Comparison of ENCODE assay signal across 9 cellular contexts in the genomic region with DNA sequence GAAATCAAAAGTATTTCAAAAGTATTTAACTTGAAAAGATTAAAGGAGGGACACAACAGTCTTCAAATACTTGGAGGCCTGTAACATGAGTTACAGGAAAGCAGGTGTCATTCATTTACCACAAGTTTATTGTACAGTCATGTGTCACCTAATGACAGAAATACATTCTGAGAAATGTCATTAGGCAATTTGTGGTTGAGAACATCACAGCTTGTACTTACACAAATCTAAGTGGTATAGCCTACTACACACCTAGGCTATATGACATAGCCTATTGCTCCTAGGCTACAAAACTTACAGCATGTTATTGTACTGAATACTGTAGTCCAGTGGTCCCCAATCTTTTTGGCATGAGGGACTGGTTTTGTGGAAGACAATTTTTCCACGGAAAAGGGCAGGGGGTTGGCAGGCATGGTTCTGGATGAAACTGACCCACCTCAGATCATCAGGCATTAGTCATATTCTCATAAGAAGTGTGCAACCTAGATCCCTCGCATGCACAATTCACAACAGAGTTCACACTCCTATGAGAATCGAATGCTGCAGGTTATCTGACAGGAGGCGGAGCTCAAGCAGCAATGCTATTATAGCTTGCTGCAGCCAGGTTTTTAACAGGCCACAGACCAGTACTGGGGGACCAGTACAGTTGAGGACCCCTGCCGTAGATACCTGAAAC. TPM values are rescaled to one million over a fixed set of nuclear protein-coding genes. Genes with fewer than 3 reads are reported as not detected.
DNase-seq lines count a peak whose midpoint lies in the region; ATAC-seq, FAIRE-seq and TF ChIP-seq lines count a peak whose summit lies in the region.
"Had no signal": no experiment of that assay in that cellular context is flagged by ENCODE, and none has a peak within 500 bp of the region (broad histone marks: within the 10 kb centered on the region; RNA-seq: fewer than 3 reads in every experiment).

No MANE protein-coding gene starts in this region.

- DNase-seq in GM12891 (ENCODE audit: insufficient read length, low spot score) (no peak), colonic mucosa (no peak), suprapubic skin (ENCODE audit: low spot score in 2 of 2) (no peak), medulla oblongata (ENCODE audit: extremely low spot score) (no peak), putamen (ENCODE audit: low spot score) (no peak), hepatic stellate cell (ENCODE audit: low spot score) (no peak)

- TF ChIP-seq CTCF in colonic mucosa (IDR thresholded peaks at IDR 0.05) = no peak
- no peak for TF ChIP-seq CTCF in suprapubic skin (IDR thresholded peaks at IDR 0.05)

- H3K27me3 ChIP-seq in colonic mucosa (no peaks in the 10 kb centered on the region), suprapubic skin (no peaks in the 10 kb centered on the region)

- peak; percentile 77 for FAIRE-seq in GM12891 (lab: Jason Lieb, UNC)
- FAIRE-seq: endothelial cell of umbilical vein had no signal

- H3K9ac ChIP-seq in colonic mucosa (ENCODE audit: low read depth in 2 of 2, low read length in 2 of 2) = no peak overlapping the region

- TF ChIP-seq EP300 in suprapubic skin (IDR thresholded peaks at IDR 0.05) = no peak

- intact Hi-C loops in colonic mucosa (cut with DNase I) = no loop called here

- H3K4me3 Mint-ChIP-seq in IgD-negative memory B cell = peak overlapping the region in 1 of 4 donors; percentile 33

- H3K9me3 ChIP-seq in colonic mucosa = no peaks in the 10 kb centered on the region
- no peaks in the 10 kb centered on the region for H3K9me3 ChIP-seq in suprapubic skin

- no peak overlapping the region for H3K4me3 ChIP-seq in colonic mucosa
- no peak overlapping the region for H3K4me3 ChIP-seq in suprapubic skin

- H3K27ac ChIP-seq in colonic mucosa (peak overlapping the region; percentile 19), suprapubic skin (peak overlapping the region; percentile 27)

- H3K9me3 Mint-ChIP-seq in IgD-negative memory B cell = no peaks in the 10 kb centered on the region

- H3K27me3 Mint-ChIP-seq in IgD-negative memory B cell = no peaks in the 10 kb centered on the region

- peak; percentile 59 for ATAC-seq in GM21528 (IDR thresholded peaks at IDR 0.05; ENCODE audit: low FRiP score, unreplicated experiment)

- H3K4me1 Mint-ChIP-seq in IgD-negative memory B cell = peaks cover 19 to 24% (median 23%) of the 10 kb centered on the region in 3 donors

- WGBS in suprapubic skin = 72% methylated on average over 5 of the region's 5 CpGs

- no peaks in the 10 kb centered on the region for H3K36me3 Mint-ChIP-seq in IgD-negative memory B cell

- H3K4me1 ChIP-seq in colonic mucosa (peaks cover 6% of the 10 kb centered on the region), suprapubic skin (peaks cover 30% of the 10 kb centered on the region)

- TF ChIP-seq POLR2A in GM12891 (IDR thresholded peaks at IDR 0.05; ENCODE audit: low read depth, low read length) (no peak), suprapubic skin (IDR thresholded peaks at IDR 0.05) (no peak)

- H3K36me3 ChIP-seq in colonic mucosa (no peaks in the 10 kb centered on the region), suprapubic skin (no peaks in the 10 kb centered on the region)

- peak overlapping the region in 2 of 3 donors; percentile 9 to 88 for H3K27ac Mint-ChIP-seq in IgD-negative memory B cell

TF ChIP-seq in GM12891, 5 proteins besides CTCF, POLR2A, EP300 and RAD21:
- TF ChIP-seq PAX5 (IDR thresholded peaks at IDR 0.05; ENCODE audit: insufficient read depth, low read length, severe bottlenecking) = no peak
- no peak for TF ChIP-seq SPI1 (IDR thresholded peaks at IDR 0.05; ENCODE audit: low read depth, low read length)
- TF ChIP-seq TAF1 (IDR thresholded peaks at IDR 0.05; ENCODE audit: low read depth, low read length) = no peak

RNA-seq across cellular contexts. Expression of a gene that starts 25.0 kb away (rescaled TPM):
- polyA plus RNA-seq in GM12891 (2012; ENCODE audit: low read depth, missing spikeins) = 14.1 TPM
- polyA plus RNA-seq in IgD-negative memory B cell = 16.7 TPM
- total RNA-seq in colonic mucosa = 1 to 10 TPM; 8.5 to 9.8 TPM
- total RNA-seq in suprapubic skin = 1 to 10 TPM; 1.5 to 4.8 (median 2.7) TPM

RNA-seq across cellular contexts. Expression of a gene that starts 28.0 kb away (rescaled TPM):
- polyA plus RNA-seq in GM12891 (2012; ENCODE audit: low read depth, missing spikeins) = 7.6 TPM
- 36.6 TPM for polyA plus RNA-seq in IgD-negative memory B cell
- total RNA-seq in colonic mucosa = 10 to 100 TPM; 21.7 to 27.4 TPM
- total RNA-seq in suprapubic skin = 10 to 100 TPM; 17.1 to 29.1 (median 22.2) TPM
